ENCODE assay signal across 8 cellular contexts in the genomic region with DNA sequence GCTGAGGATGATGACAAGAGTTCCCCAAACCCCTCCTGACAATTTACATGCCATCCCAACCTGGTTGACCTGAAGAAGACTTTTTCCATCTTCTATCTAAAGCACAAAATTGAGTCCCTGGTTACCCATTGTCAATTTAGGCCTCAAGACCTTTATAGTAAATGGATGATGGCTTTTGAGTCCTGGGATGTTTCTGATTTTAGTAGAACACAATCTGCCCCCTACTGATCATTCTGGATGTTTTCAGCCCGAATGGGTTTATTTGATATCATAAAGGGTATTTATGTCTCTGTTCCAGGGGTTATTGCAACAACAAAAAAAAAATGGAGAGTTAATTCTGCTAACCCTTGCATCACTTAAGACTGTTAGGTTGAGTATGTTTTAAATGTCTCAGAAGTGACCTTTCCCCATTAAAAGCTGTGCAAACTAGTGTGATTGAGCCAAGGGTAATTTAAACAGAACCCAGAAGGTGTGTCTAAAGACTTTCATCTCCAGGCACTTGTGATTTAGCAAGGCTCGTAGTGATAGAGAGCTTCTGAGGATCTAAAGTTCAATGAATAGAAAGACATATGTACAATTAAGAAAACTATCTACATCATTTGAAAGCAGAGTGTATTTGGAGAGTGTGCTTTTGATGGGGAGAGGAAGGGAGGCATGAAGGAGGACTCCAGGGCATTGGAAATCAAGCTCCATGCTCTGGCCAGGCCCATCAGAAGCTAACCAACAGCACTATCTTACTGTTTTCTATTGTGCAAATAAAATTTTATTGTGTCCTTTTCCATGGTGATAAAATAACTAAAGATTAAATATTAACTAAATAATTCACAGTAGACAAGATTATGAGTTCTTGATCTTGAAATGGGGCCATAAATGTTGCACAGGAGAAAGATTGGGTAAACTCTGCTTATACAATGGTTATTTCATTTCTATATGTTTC.
DNase-seq lines count a peak whose midpoint lies in the region; ATAC-seq and TF ChIP-seq lines count a peak whose summit lies in the region.

No MANE protein-coding gene starts in this region.

- peak; percentile 44 for TF ChIP-seq CTCF in osteoblast (IDR thresholded peaks at IDR 0.05; ENCODE audit: extremely low read depth, low read depth, low read length)

- H3K9me3 ChIP-seq in osteoblast (ENCODE audit: low read depth, low read length), result no peaks in the 10 kb centered on the region

- no peak overlapping the region for H3K4me3 ChIP-seq in osteoblast (ENCODE audit: insufficient read depth, low read length)

- no peak for ATAC-seq in HG02970 (IDR thresholded peaks at IDR 0.05; ENCODE audit: low FRiP score, unreplicated experiment)

- no peaks in the 10 kb centered on the region for H3K36me3 ChIP-seq in osteoblast (ENCODE audit: insufficient read depth, low read length)

- H3K27me3 ChIP-seq in osteoblast (ENCODE audit: insufficient read depth, low read length), result no peaks in the 10 kb centered on the region

- H3K4me2 ChIP-seq in osteoblast (ENCODE audit: insufficient read depth, low read length), result no peak overlapping the region

- H3K79me2 ChIP-seq in osteoblast (ENCODE audit: insufficient read depth, low read length), result no peaks in the 10 kb centered on the region

- H3K27ac ChIP-seq in osteoblast (ENCODE audit: low read depth, low read length), result no peak overlapping the region

- H2AFZ ChIP-seq in osteoblast (ENCODE audit: low read length), result no peak overlapping the region

- DNase-seq in NCI-H1105 treated with DMSO at 0.1 percent for 48 hours (lab: John Stamatoyannopoulos, UW) (peak; percentile 7), NCI-H1105 (lab: John Stamatoyannopoulos, UW) (no peak), MV-4-11 (lab: John Stamatoyannopoulos, UW) (peak; percentile 12), dermis blood vessel endothelial cell (peak; percentile 62), osteoblast (ENCODE audit: insufficient read length, low spot score, missing footprints) (no peak), T-helper 9 cell (no peak), islet precursor cell (no peak)

- H3K4me1 ChIP-seq in osteoblast (ENCODE audit: insufficient read depth, low read length), result peaks cover 4% of the 10 kb centered on the region

- H4K20me1 ChIP-seq in osteoblast (ENCODE audit: insufficient read depth, low read length), result no peaks in the 10 kb centered on the region

Comparison
In these comparisons a context has a peak if more than half of its experiments do, and no peak if none do; other contexts are left out.
1. DNase-seq: peak in NCI-H1105 treated with DMSO at 0.1 percent for 48 hours (single experiment), MV-4-11 (single experiment) and dermis blood vessel endothelial cell (single experiment); none in NCI-H1105 (single experiment), osteoblast (single experiment), T-helper 9 cell (single experiment) and islet precursor cell (single experiment).